19 cellular contexts compared by ENCODE assay signal in genomic region chr1:56019472-56019871, GRCh38.
DNase-seq lines count a peak whose midpoint lies in the region; ATAC-seq and TF ChIP-seq lines count a peak whose summit lies in the region.
"Had no signal": no experiment of that assay in that cellular context is flagged by ENCODE, and none has a peak within 500 bp of the region (broad histone marks: within the 10 kb centered on the region; RNA-seq: fewer than 3 reads in every experiment).

No MANE protein-coding gene starts in this region.

- H3K4ac ChIP-seq in IMR-90 (ENCODE audit: low read depth, low read length), result no peak overlapping the region

- no peak overlapping the region for H2BK20ac ChIP-seq in IMR-90 (ENCODE audit: low read depth, low read length)

- no peak overlapping the region for H3K14ac ChIP-seq in IMR-90 (replicated peaks; ENCODE audit: low read depth, low read length)

- no peak overlapping the region for H3K23ac ChIP-seq in IMR-90 (ENCODE audit: low read depth, low read length)

- no peak overlapping the region for H2BK15ac ChIP-seq in IMR-90 (ENCODE audit: low read depth, low read length)

- CTCF ChIA-PET in IMR-90 (lab: Yijun Ruan, JAX), result no interaction called here

- H3K56ac ChIP-seq in IMR-90 (ENCODE audit: extremely low read depth, insufficient read depth, low read length), result no peak overlapping the region

- intact Hi-C loops in IMR-90 (cut with micrococcal nuclease), result no loop called here

- H2AK9ac ChIP-seq in IMR-90 (replicated peaks; ENCODE audit: low read depth, low read length, poor library complexity), result no peak overlapping the region

- H3K4me2 ChIP-seq in IMR-90 (ENCODE audit: low read depth, low read length) (no peak overlapping the region), MM.1S (ENCODE audit: low read depth, low read length) (no peak overlapping the region)
- H3K4me2 ChIP-seq: A549, GM23338 had no signal

- no peaks in the 10 kb centered on the region for H3K79me2 ChIP-seq in MM.1S (ENCODE audit: low read length)

- POLR2A ChIA-PET in IMR-90 (lab: Charles Lee; ENCODE audit: unreplicated experiment), result no interaction called here

- TF ChIP-seq CTCF in IMR-90 (conservative IDR thresholded peaks at IDR 0.05; ENCODE audit: low read depth, low read length) (no peak), RWPE2 (IDR thresholded peaks at IDR 0.05; ENCODE audit: poor library complexity, severe bottlenecking) (no peak), MM.1S (IDR thresholded peaks at IDR 0.05; ENCODE audit: low read length) (no peak)

- no peak overlapping the region for H3K9ac ChIP-seq in IMR-90 (ENCODE audit: low read depth, low read length)
- H3K9ac ChIP-seq in MM.1S (ENCODE audit: low read length), result no peak overlapping the region

- no peaks in the 10 kb centered on the region for H3K9me1 ChIP-seq in IMR-90 (ENCODE audit: insufficient read depth, low read length)

- peak; percentile 22 for DNase-seq in IMR-90
- DNase-seq in RWPE2 (ENCODE audit: low spot score), result no peak
- DNase-seq in MM.1S, result no peak
- DNase-seq: 8988T; ACHN; C1 segment of cervical spinal cord; Calu3; CD4-positive, alpha-beta memory T cell; COR-L47; DMS53; DMS79 treated with DMSO at 0.1 percent for 48 hours; GF-D8; H9 had no signal

- no peak overlapping the region for H2AFZ ChIP-seq in IMR-90 (replicated peaks; ENCODE audit: low read length, poor library complexity)
- no peak overlapping the region for H2AFZ ChIP-seq in MM.1S (ENCODE audit: low read length)
- H2AFZ ChIP-seq: GM23338 had no signal

- TF ChIP-seq POLR2A in IMR-90 (IDR thresholded peaks at IDR 0.05; ENCODE audit: low read depth, low read length), result no peak

- H3F3A ChIP-seq in MM.1S (ENCODE audit: insufficient read depth, low read length), result no peaks in the 10 kb centered on the region

- dilution Hi-C loops in IMR-90 (cut with HindIII; ENCODE audit: low sequenced_read_pairs, unreplicated experiment), result no loop called here

- TF ChIP-seq RAD21 in IMR-90 (IDR thresholded peaks at IDR 0.05; ENCODE audit: low read length), result no peak

- H4K91ac ChIP-seq in IMR-90 (ENCODE audit: insufficient read depth, low read depth, low read length), result no peak overlapping the region

- H3K4me1 ChIP-seq in IMR-90 (ENCODE audit: control insufficient read depth, insufficient read depth, low read length), result no peaks in the 10 kb centered on the region
- H3K4me1 ChIP-seq in RWPE2 (ENCODE audit: insufficient read depth, poor library complexity, severe bottlenecking), result no peaks in the 10 kb centered on the region
- H3K4me1 ChIP-seq in MM.1S (ENCODE audit: low read length), result no peaks in the 10 kb centered on the region
- H3K4me1 ChIP-seq: A549 had no signal

- no peak overlapping the region for H4K5ac ChIP-seq in IMR-90 (ENCODE audit: low read depth, low read length)

- H3K9me2 ChIP-seq in MM.1S (replicated peaks; ENCODE audit: insufficient read depth, low read length), result no peaks in the 10 kb centered on the region

- in situ Hi-C loops in IMR-90 (cut with MboI; ENCODE audit: low sequenced_read_pairs), result no loop called here

- H4K20me1 ChIP-seq in IMR-90 (ENCODE audit: insufficient read depth, low read length), result no peaks in the 10 kb centered on the region
- H4K20me1 ChIP-seq in MM.1S (ENCODE audit: insufficient read depth, low read length), result no peaks in the 10 kb centered on the region

- H3K18ac ChIP-seq in IMR-90 (ENCODE audit: low read depth, low read length), result no peak overlapping the region

- H2BK120ac ChIP-seq in IMR-90 (ENCODE audit: low read depth, low read length), result no peak overlapping the region

- H3K27ac ChIP-seq in IMR-90 (ENCODE audit: insufficient read depth, low read length), result no peak overlapping the region
- no peak overlapping the region for H3K27ac ChIP-seq in RWPE2 (ENCODE audit: poor library complexity, severe bottlenecking)
- no peak overlapping the region for H3K27ac ChIP-seq in MM.1S (ENCODE audit: low read length)
- H3K27ac ChIP-seq: A549 had no signal

- H2BK5ac ChIP-seq in IMR-90 (ENCODE audit: low read depth, low read length, poor library complexity, severe bottlenecking), result no peak overlapping the region

- H3K36me3 ChIP-seq in IMR-90 (ENCODE audit: control insufficient read depth, insufficient read depth, low read length) (no peaks in the 10 kb centered on the region), RWPE2 (ENCODE audit: low read depth) (no peaks in the 10 kb centered on the region), MM.1S (replicated peaks; ENCODE audit: insufficient read depth, low read length) (no peaks in the 10 kb centered on the region)

- BruUV-seq in IMR-90 (replicated peaks; lab: Mats Ljungman, UMichigan), result no TSS peak

- no peak overlapping the region for H2AK5ac ChIP-seq in IMR-90 (ENCODE audit: low read depth, low read length)

- peaks cover 2% of the 10 kb centered on the region; the same call in 1 of the 2 replicates for H3K9me3 ChIP-seq in IMR-90 (ENCODE audit: control insufficient read depth, insufficient read depth, low read length)
- H3K9me3 ChIP-seq in RWPE2 (ENCODE audit: severe bottlenecking), result no peaks in the 10 kb centered on the region
- H3K9me3 ChIP-seq in MM.1S (replicated peaks; ENCODE audit: insufficient read depth, low read length), result no peaks in the 10 kb centered on the region
- H3K9me3 ChIP-seq: A549 had no signal

- ATAC-seq in IMR-90 (ENCODE audit: low read depth) (no peak), RWPE2 (ENCODE audit: low read depth) (0 out of 3 replicates have a peak, but pooled peaks have one; percentile 49), esophagus mucosa (peak; percentile 48), HG03342 (IDR thresholded peaks at IDR 0.05; ENCODE audit: unreplicated experiment) (no peak)
- ATAC-seq in activated CD4-positive, CD25-positive, alpha-beta regulatory T cell treated with anti-CD3 and anti-CD28 coated beads, Interleukin-2, amount 50 U/mL, for 24 hours, result no peak
- ATAC-seq: A549, GM23338, HCT116 had no signal

- H3K4me3 ChIP-seq in IMR-90 (ENCODE audit: insufficient read depth, low read depth, low read length) (no peak overlapping the region), RWPE2 (ENCODE audit: severe bottlenecking) (no peak overlapping the region), MM.1S (ENCODE audit: low read length) (no peak overlapping the region)
- H3K4me3 ChIP-seq: A549, GM23338 had no signal

- H3K79me1 ChIP-seq in IMR-90 (ENCODE audit: low read depth in 1 of 2, low read length in 2 of 2), result no peaks in the 10 kb centered on the region

- no peak overlapping the region for H4K8ac ChIP-seq in IMR-90 (ENCODE audit: low read depth in 2 of 2, low read length in 2 of 2)

- no peaks in the 10 kb centered on the region for H3K27me3 ChIP-seq in IMR-90 (ENCODE audit: control insufficient read depth, insufficient read depth, low read length)
- H3K27me3 ChIP-seq in RWPE2 (ENCODE audit: insufficient read depth, poor library complexity, severe bottlenecking), result no peaks in the 10 kb centered on the region
- no peaks in the 10 kb centered on the region for H3K27me3 ChIP-seq in MM.1S (replicated peaks; ENCODE audit: insufficient read depth, low read length)

TF ChIP-seq in IMR-90, 13 proteins besides CTCF, POLR2A, EP300 and RAD21:
- no peak for TF ChIP-seq MAFK (IDR thresholded peaks at IDR 0.05; ENCODE audit: low read depth, low read length)
- no peak for TF ChIP-seq FOS (IDR thresholded peaks at IDR 0.05; ENCODE audit: low read depth, low read length)
- no peak for TF ChIP-seq CHD1 (IDR thresholded peaks at IDR 0.05; ENCODE audit: low read depth, low read length)
- TF ChIP-seq RFX5 (IDR thresholded peaks at IDR 0.05; ENCODE audit: low read depth, low read length), result no peak
- TF ChIP-seq CEBPB (IDR thresholded peaks at IDR 0.05; ENCODE audit: low read depth, low read length), result no peak
- no peak for TF ChIP-seq MXI1 (IDR thresholded peaks at IDR 0.05; ENCODE audit: borderline replicate concordance, low read depth, low read length)
- TF ChIP-seq NFE2L2 (IDR thresholded peaks at IDR 0.05; ENCODE audit: low read depth, low read length), result no peak
- no peak for TF ChIP-seq ELK1 (IDR thresholded peaks at IDR 0.05; ENCODE audit: borderline replicate concordance, low read depth, low read length)
- TF ChIP-seq RCOR1 (IDR thresholded peaks at IDR 0.05; ENCODE audit: insufficient replicate concordance, low read length), result no peak
- no peak for TF ChIP-seq USF2 (IDR thresholded peaks at IDR 0.05; ENCODE audit: low read depth, low read length)
- TF ChIP-seq SMC3 (IDR thresholded peaks at IDR 0.05; ENCODE audit: low read depth, low read length), result no peak
- TF ChIP-seq MAZ (IDR thresholded peaks at IDR 0.05; ENCODE audit: borderline replicate concordance, low read depth, low read length), result no peak
- TF ChIP-seq BHLHE40 (IDR thresholded peaks at IDR 0.05; ENCODE audit: low read depth, low read length), result no peak
TF ChIP-seq in IMR-90: peak in this region for 0.

Comparison
In these comparisons a context has a peak if more than half of its experiments do, and no peak if none do; other contexts are left out.
1. ATAC-seq: peak in RWPE2 (single experiment) and esophagus mucosa (single experiment); none in IMR-90 (single experiment), activated CD4-positive, CD25-positive, alpha-beta regulatory T cell treated with anti-CD3 and anti-CD28 coated beads, Interleukin-2, amount 50 U/mL, for 24 hours (0 of 2) and HG03342 (single experiment).